In the genomic region with DNA sequence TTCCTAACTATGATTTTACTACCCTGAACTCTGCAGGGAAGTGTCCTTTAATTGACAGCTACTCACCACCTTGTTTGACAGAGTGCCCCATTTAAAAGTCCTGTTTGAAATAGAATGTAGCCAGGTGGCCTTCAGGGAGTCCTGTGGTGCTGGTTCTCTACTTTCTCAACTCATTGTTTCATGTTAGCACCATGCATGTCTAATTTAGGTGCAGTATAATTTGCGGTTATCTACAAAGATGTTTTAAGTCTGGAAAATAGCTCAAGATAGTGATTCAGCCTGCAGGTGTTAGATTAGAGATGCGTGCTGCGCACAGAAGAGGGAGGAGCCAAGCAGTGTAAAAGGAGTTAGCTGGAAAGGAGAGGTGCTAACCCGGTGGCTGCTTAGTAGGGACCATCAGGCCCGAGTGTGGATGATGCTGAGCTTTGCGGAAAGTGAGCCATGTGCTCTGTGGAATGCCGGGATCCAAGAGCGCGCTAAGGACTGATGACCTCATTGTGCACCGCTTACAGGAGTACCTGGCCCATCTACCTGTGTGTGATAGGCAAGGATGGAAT, we compare ENCODE assay signal across 1 cellular context.
TF ChIP-seq lines count a peak whose summit lies in the region.

No MANE protein-coding gene starts in this region.

TF ChIP-seq in GM12878, 131 proteins besides CTCF, POLR2A, EP300 and RAD21 (continued from another document):
- TF ChIP-seq, protein P1, sequence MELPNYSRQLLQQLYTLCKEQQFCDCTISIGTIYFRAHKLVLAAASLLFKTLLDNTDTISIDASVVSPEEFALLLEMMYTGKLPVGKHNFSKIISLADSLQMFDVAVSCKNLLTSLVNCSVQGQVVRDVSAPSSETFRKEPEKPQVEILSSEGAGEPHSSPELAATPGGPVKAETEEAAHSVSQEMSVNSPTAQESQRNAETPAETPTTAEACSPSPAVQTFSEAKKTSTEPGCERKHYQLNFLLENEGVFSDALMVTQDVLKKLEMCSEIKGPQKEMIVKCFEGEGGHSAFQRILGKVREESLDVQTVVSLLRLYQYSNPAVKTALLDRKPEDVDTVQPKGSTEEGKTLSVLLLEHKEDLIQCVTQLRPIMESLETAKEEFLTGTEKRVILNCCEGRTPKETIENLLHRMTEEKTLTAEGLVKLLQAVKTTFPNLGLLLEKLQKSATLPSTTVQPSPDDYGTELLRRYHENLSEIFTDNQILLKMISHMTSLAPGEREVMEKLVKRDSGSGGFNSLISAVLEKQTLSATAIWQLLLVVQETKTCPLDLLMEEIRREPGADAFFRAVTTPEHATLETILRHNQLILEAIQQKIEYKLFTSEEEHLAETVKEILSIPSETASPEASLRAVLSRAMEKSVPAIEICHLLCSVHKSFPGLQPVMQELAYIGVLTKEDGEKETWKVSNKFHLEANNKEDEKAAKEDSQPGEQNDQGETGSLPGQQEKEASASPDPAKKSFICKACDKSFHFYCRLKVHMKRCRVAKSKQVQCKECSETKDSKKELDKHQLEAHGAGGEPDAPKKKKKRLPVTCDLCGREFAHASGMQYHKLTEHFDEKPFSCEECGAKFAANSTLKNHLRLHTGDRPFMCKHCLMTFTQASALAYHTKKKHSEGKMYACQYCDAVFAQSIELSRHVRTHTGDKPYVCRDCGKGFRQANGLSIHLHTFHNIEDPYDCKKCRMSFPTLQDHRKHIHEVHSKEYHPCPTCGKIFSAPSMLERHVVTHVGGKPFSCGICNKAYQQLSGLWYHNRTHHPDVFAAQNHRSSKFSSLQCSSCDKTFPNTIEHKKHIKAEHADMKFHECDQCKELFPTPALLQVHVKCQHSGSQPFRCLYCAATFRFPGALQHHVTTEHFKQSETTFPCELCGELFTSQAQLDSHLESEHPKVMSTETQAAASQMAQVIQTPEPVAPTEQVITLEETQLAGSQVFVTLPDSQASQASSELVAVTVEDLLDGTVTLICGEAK (IDR thresholded peaks at IDR 0.05; ENCODE audit: borderline replicate concordance), result no peak
- TF ChIP-seq POLR2AphosphoS5 (IDR thresholded peaks at IDR 0.05; ENCODE audit: low read length), result peak; percentile 38; the same call in 1 of the 2 replicates
- no peak for TF ChIP-seq TCF3 (IDR thresholded peaks at IDR 0.05; ENCODE audit: borderline replicate concordance, insufficient read depth, low read depth, low read length)
- TF ChIP-seq MEF2B (IDR thresholded peaks at IDR 0.05; ENCODE audit: partially characterized antibody, poor library complexity, severe bottlenecking), result peak; percentile 55
- no peak for TF ChIP-seq FOXM1 (IDR thresholded peaks at IDR 0.05; ENCODE audit: low read depth, low read length)
- peak; percentile 63; the same call in 1 of the 2 replicates for TF ChIP-seq CBFB (IDR thresholded peaks at IDR 0.05; ENCODE audit: low read depth)
- peak; percentile 41; the same call in 1 of the 2 replicates for TF ChIP-seq CHD2 (IDR thresholded peaks at IDR 0.05; ENCODE audit: borderline replicate concordance, low read depth, low read length)
- TF ChIP-seq SMC3 (IDR thresholded peaks at IDR 0.05; ENCODE audit: borderline replicate concordance, low read length), result no peak
- TF ChIP-seq, protein P2, sequence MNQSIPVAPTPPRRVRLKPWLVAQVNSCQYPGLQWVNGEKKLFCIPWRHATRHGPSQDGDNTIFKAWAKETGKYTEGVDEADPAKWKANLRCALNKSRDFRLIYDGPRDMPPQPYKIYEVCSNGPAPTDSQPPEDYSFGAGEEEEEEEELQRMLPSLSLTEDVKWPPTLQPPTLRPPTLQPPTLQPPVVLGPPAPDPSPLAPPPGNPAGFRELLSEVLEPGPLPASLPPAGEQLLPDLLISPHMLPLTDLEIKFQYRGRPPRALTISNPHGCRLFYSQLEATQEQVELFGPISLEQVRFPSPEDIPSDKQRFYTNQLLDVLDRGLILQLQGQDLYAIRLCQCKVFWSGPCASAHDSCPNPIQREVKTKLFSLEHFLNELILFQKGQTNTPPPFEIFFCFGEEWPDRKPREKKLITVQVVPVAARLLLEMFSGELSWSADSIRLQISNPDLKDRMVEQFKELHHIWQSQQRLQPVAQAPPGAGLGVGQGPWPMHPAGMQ (IDR thresholded peaks at IDR 0.05; ENCODE audit: borderline replicate concordance), result no peak
- no peak for TF ChIP-seq RB1 (IDR thresholded peaks at IDR 0.05; ENCODE audit: borderline replicate concordance)
- no peak for TF ChIP-seq STAT3 (IDR thresholded peaks at IDR 0.05; ENCODE audit: low read depth, low read length)
- no peak for TF ChIP-seq SREBF1 (IDR thresholded peaks at IDR 0.05; ENCODE audit: low read length)
- no peak for TF ChIP-seq DPF2 (IDR thresholded peaks at IDR 0.05)
- TF ChIP-seq GATAD2B (conservative IDR thresholded peaks at IDR 0.05; ENCODE audit: low read depth), result no peak
- TF ChIP-seq NBN (IDR thresholded peaks at IDR 0.05), result no peak; the same call in 1 of the 2 replicates
- TF ChIP-seq NFXL1 (IDR thresholded peaks at IDR 0.05; ENCODE audit: borderline replicate concordance), result no peak
- TF ChIP-seq, protein P3, sequence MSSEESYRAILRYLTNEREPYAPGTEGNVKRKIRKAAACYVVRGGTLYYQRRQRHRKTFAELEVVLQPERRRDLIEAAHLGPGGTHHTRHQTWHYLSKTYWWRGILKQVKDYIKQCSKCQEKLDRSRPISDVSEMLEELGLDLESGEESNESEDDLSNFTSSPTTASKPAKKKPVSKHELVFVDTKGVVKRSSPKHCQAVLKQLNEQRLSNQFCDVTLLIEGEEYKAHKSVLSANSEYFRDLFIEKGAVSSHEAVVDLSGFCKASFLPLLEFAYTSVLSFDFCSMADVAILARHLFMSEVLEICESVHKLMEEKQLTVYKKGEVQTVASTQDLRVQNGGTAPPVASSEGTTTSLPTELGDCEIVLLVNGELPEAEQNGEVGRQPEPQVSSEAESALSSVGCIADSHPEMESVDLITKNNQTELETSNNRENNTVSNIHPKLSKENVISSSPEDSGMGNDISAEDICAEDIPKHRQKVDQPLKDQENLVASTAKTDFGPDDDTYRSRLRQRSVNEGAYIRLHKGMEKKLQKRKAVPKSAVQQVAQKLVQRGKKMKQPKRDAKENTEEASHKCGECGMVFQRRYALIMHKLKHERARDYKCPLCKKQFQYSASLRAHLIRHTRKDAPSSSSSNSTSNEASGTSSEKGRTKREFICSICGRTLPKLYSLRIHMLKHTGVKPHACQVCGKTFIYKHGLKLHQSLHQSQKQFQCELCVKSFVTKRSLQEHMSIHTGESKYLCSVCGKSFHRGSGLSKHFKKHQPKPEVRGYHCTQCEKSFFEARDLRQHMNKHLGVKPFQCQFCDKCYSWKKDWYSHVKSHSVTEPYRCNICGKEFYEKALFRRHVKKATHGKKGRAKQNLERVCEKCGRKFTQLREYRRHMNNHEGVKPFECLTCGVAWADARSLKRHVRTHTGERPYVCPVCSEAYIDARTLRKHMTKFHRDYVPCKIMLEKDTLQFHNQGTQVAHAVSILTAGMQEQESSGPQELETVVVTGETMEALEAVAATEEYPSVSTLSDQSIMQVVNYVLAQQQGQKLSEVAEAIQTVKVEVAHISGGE (CRISPR knock-in tag; IDR thresholded peaks at IDR 0.05), result no peak
- no peak for TF ChIP-seq FOXK2 (IDR thresholded peaks at IDR 0.05)
- TF ChIP-seq SP1 (IDR thresholded peaks at IDR 0.05; ENCODE audit: low read depth, low read length), result no peak
- no peak for TF ChIP-seq SMAD5 (IDR thresholded peaks at IDR 0.05; ENCODE audit: low read depth)
- no peak for TF ChIP-seq FOS (IDR thresholded peaks at IDR 0.05; ENCODE audit: borderline replicate concordance, extremely low read depth, insufficient read length)
- TF ChIP-seq, protein P4, sequence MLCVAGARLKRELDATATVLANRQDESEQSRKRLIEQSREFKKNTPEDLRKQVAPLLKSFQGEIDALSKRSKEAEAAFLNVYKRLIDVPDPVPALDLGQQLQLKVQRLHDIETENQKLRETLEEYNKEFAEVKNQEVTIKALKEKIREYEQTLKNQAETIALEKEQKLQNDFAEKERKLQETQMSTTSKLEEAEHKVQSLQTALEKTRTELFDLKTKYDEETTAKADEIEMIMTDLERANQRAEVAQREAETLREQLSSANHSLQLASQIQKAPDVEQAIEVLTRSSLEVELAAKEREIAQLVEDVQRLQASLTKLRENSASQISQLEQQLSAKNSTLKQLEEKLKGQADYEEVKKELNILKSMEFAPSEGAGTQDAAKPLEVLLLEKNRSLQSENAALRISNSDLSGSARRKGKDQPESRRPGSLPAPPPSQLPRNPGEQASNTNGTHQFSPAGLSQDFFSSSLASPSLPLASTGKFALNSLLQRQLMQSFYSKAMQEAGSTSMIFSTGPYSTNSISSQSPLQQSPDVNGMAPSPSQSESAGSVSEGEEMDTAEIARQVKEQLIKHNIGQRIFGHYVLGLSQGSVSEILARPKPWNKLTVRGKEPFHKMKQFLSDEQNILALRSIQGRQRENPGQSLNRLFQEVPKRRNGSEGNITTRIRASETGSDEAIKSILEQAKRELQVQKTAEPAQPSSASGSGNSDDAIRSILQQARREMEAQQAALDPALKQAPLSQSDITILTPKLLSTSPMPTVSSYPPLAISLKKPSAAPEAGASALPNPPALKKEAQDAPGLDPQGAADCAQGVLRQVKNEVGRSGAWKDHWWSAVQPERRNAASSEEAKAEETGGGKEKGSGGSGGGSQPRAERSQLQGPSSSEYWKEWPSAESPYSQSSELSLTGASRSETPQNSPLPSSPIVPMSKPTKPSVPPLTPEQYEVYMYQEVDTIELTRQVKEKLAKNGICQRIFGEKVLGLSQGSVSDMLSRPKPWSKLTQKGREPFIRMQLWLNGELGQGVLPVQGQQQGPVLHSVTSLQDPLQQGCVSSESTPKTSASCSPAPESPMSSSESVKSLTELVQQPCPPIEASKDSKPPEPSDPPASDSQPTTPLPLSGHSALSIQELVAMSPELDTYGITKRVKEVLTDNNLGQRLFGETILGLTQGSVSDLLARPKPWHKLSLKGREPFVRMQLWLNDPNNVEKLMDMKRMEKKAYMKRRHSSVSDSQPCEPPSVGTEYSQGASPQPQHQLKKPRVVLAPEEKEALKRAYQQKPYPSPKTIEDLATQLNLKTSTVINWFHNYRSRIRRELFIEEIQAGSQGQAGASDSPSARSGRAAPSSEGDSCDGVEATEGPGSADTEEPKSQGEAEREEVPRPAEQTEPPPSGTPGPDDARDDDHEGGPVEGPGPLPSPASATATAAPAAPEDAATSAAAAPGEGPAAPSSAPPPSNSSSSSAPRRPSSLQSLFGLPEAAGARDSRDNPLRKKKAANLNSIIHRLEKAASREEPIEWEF (IDR thresholded peaks at IDR 0.05; ENCODE audit: insufficient replicate concordance, low read depth, low read length), result no peak
- TF ChIP-seq RELA (IDR thresholded peaks at IDR 0.05; ENCODE audit: borderline replicate concordance, partially characterized antibody), result no peak
- no peak for TF ChIP-seq TAF1 (IDR thresholded peaks at IDR 0.05; ENCODE audit: borderline replicate concordance, low read depth, low read length)
- peak; percentile 86 for TF ChIP-seq RUNX3 (IDR thresholded peaks at IDR 0.05; ENCODE audit: low read length)
